ENCODE assay signal across 20 cellular contexts in the genomic region with DNA sequence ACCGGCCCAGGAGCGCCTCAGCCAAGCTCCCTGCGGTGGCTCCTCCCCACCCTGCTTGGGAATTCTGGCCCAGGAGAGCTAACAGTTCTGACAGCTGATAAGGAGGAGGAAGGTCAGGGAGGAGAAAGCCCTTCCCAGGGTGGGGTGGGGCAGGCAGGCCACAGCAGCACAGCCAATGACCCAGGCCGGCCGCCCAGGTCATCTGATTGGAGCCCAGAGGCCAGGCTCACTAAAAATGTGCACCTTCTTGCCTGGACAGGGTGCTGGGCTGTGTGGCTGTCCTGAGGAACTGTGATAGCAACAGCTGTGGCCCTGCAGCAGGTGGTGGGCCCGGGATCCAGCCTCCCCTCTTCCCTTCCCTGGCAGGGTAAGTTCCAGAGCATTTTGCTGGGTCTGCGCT. TPM values are rescaled to one million over a fixed set of nuclear protein-coding genes. Genes with fewer than 3 reads are reported as not detected.
DNase-seq lines count a peak whose midpoint lies in the region; ATAC-seq, FAIRE-seq and TF ChIP-seq lines count a peak whose summit lies in the region.
"Had no signal": no experiment of that assay in that cellular context is flagged by ENCODE, and none has a peak within 500 bp of the region (broad histone marks: within the 10 kb centered on the region; RNA-seq: fewer than 3 reads in every experiment).

No MANE protein-coding gene starts in this region.

- peak; percentile 76 for ATAC-seq in left lung
- ATAC-seq in natural killer cell treated with Interleukin-12 subunit alpha and Interleukin-12 subunit beta and Interleukin-15 and Interleukin-18, amount 100 ng/mL, for 72 hours, result no peak
- ATAC-seq in activated T-cell treated with anti-CD3 and anti-CD28 coated beads, Interleukin-2, amount 50 U/mL, for 72 hours (replicated peaks in 1 of 2), result no peak

- no peaks in the 10 kb centered on the region for H3K9me3 Mint-ChIP-seq in natural killer cell treated with Interleukin-12 subunit alpha and Interleukin-12 subunit beta and Interleukin-15 and Interleukin-18, amount 100 ng/mL, for 72 hours
- H3K9me3 Mint-ChIP-seq in activated T-cell treated with anti-CD3 and anti-CD28 coated beads, Interleukin-2, amount 50 U/mL, for 72 hours, result no peaks in the 10 kb centered on the region
- H3K9me3 Mint-ChIP-seq: activated B cell treated with CpG ODN at 0.5 μM for 24 hours; activated naive CD8-positive, alpha-beta T cell treated with anti-CD3 and anti-CD28 coated beads, Interleukin-2, amount 10 ng/mL, durations not matched to agents 7 days and 5 days; activated T-helper 1 cell treated with anti-CD3 and anti-CD28 coated beads, Interleukin-12 subunit alpha, Interleukin-12 subunit beta, Interleukin-2, Interleukin-4 antibody, amounts not matched to agents 30 ng/mL and 10 ng/mL and 1 ng/mL, durations not matched to agents 14 hours and 24 hours and 36 hours; nephron; T-helper 1 cell treated with Interleukin-12 subunit alpha and Interleukin-12 subunit beta and Interleukin-4 antibody, amounts not matched to agents 30 μg/mL and 1 μg/mL, for 36 hours had no signal

- TF ChIP-seq CTCF in left lung (IDR thresholded peaks at IDR 0.05), result no peak

- peak overlapping the region; percentile 92 to 93 for H3K27ac ChIP-seq in esophagus (ENCODE audit: low read depth in 2 of 2, low read length in 1 of 2)
- no peak overlapping the region for H3K27ac ChIP-seq in left lung
- H3K27ac ChIP-seq in small intestine (ENCODE audit: low read depth in 1 of 2, low read length in 1 of 2), result no peak overlapping the region

- FAIRE-seq in small intestine (lab: Jason Lieb, UNC), result no peak

- peaks cover 0 to 2% of the 10 kb centered on the region in 2 donors for H3K27me3 Mint-ChIP-seq in natural killer cell treated with Interleukin-12 subunit alpha and Interleukin-12 subunit beta and Interleukin-15 and Interleukin-18, amount 100 ng/mL, for 72 hours
- H3K27me3 Mint-ChIP-seq in activated T-cell treated with anti-CD3 and anti-CD28 coated beads, Interleukin-2, amount 50 U/mL, for 72 hours (ENCODE audit: low read depth), result no peaks in the 10 kb centered on the region
- H3K27me3 Mint-ChIP-seq: activated B cell treated with CpG ODN at 0.5 μM for 24 hours; activated naive CD8-positive, alpha-beta T cell treated with anti-CD3 and anti-CD28 coated beads, Interleukin-2, amount 10 ng/mL, durations not matched to agents 7 days and 5 days had no signal

- no peak overlapping the region for H3K27ac Mint-ChIP-seq in natural killer cell treated with Interleukin-12 subunit alpha and Interleukin-12 subunit beta and Interleukin-15 and Interleukin-18, amount 100 ng/mL, for 72 hours
- no peak overlapping the region for H3K27ac Mint-ChIP-seq in activated T-cell treated with anti-CD3 and anti-CD28 coated beads, Interleukin-2, amount 50 U/mL, for 72 hours
- H3K27ac Mint-ChIP-seq: activated B cell treated with CpG ODN at 0.5 μM for 24 hours; activated naive CD8-positive, alpha-beta T cell treated with anti-CD3 and anti-CD28 coated beads, Interleukin-2, amount 10 ng/mL, durations not matched to agents 7 days and 5 days; activated T-helper 1 cell treated with anti-CD3 and anti-CD28 coated beads, Interleukin-12 subunit alpha, Interleukin-12 subunit beta, Interleukin-2, Interleukin-4 antibody, amounts not matched to agents 30 ng/mL and 10 ng/mL and 1 ng/mL, durations not matched to agents 14 hours and 24 hours and 36 hours; nephron; T-helper 1 cell treated with Interleukin-12 subunit alpha and Interleukin-12 subunit beta and Interleukin-4 antibody, amounts not matched to agents 30 μg/mL and 1 μg/mL, for 36 hours had no signal

- H3K4me1 ChIP-seq in esophagus (ENCODE audit: control insufficient read depth in 2 of 2, insufficient read depth in 2 of 2, low read length in 1 of 2), result peaks cover 14 to 31% of the 10 kb centered on the region in 2 donors
- peaks cover 14 to 29% of the 10 kb centered on the region in 2 donors for H3K4me1 ChIP-seq in left lung
- peaks cover 3 to 4% of the 10 kb centered on the region in 2 donors for H3K4me1 ChIP-seq in small intestine (ENCODE audit: control insufficient read depth in 2 of 2, insufficient read depth in 1 of 2, low read depth in 1 of 2, low read length in 1 of 2)

- H3K27me3 ChIP-seq in esophagus (ENCODE audit: control insufficient read depth in 1 of 2, insufficient read depth in 2 of 2, low read length in 2 of 2), result no peaks in the 10 kb centered on the region
- no peaks in the 10 kb centered on the region for H3K27me3 ChIP-seq in left lung
- no peaks in the 10 kb centered on the region for H3K27me3 ChIP-seq in small intestine (ENCODE audit: control insufficient read depth in 2 of 2, insufficient read depth in 2 of 2, low read length in 2 of 2)

- H3K4me3 Mint-ChIP-seq in natural killer cell treated with Interleukin-12 subunit alpha and Interleukin-12 subunit beta and Interleukin-15 and Interleukin-18, amount 100 ng/mL, for 72 hours, result no peak overlapping the region
- no peak overlapping the region for H3K4me3 Mint-ChIP-seq in activated T-cell treated with anti-CD3 and anti-CD28 coated beads, Interleukin-2, amount 50 U/mL, for 72 hours
- H3K4me3 Mint-ChIP-seq: activated B cell treated with CpG ODN at 0.5 μM for 24 hours; activated naive CD8-positive, alpha-beta T cell treated with anti-CD3 and anti-CD28 coated beads, Interleukin-2, amount 10 ng/mL, durations not matched to agents 7 days and 5 days; activated T-helper 1 cell treated with anti-CD3 and anti-CD28 coated beads, Interleukin-12 subunit alpha, Interleukin-12 subunit beta, Interleukin-2, Interleukin-4 antibody, amounts not matched to agents 30 ng/mL and 10 ng/mL and 1 ng/mL, durations not matched to agents 14 hours and 24 hours and 36 hours; nephron; T-helper 1 cell treated with Interleukin-12 subunit alpha and Interleukin-12 subunit beta and Interleukin-4 antibody, amounts not matched to agents 30 μg/mL and 1 μg/mL, for 36 hours had no signal

- no peaks in the 10 kb centered on the region for H3K9me3 ChIP-seq in esophagus (ENCODE audit: control insufficient read depth in 2 of 2, insufficient read depth in 1 of 2, low read depth in 1 of 2, low read length in 1 of 2)
- no peaks in the 10 kb centered on the region for H3K9me3 ChIP-seq in left lung
- no peaks in the 10 kb centered on the region for H3K9me3 ChIP-seq in small intestine (ENCODE audit: control insufficient read depth, low read depth)

- H3K4me3 ChIP-seq in esophagus (ENCODE audit: low read depth in 1 of 2, low read length in 2 of 2) (no peak overlapping the region), left lung (no peak overlapping the region), small intestine (ENCODE audit: low read depth in 1 of 2, low read length in 2 of 2) (no peak overlapping the region)

- H3K4me1 Mint-ChIP-seq in natural killer cell treated with Interleukin-12 subunit alpha and Interleukin-12 subunit beta and Interleukin-15 and Interleukin-18, amount 100 ng/mL, for 72 hours (ENCODE audit: low read depth in 2 of 2), result no peaks in the 10 kb centered on the region
- no peaks in the 10 kb centered on the region for H3K4me1 Mint-ChIP-seq in activated T-cell treated with anti-CD3 and anti-CD28 coated beads, Interleukin-2, amount 50 U/mL, for 72 hours (ENCODE audit: low read depth)
- H3K4me1 Mint-ChIP-seq: activated naive CD8-positive, alpha-beta T cell treated with anti-CD3 and anti-CD28 coated beads, Interleukin-2, amount 10 ng/mL, durations not matched to agents 7 days and 5 days had no signal

- intact Hi-C loops in left lung (cut with DNase I), result no loop called here

- no peaks in the 10 kb centered on the region for H3K36me3 ChIP-seq in esophagus (ENCODE audit: control insufficient read depth in 2 of 2, insufficient read depth in 2 of 2, low read length in 1 of 2)
- no peaks in the 10 kb centered on the region for H3K36me3 ChIP-seq in left lung
- no peaks in the 10 kb centered on the region for H3K36me3 ChIP-seq in small intestine (ENCODE audit: control insufficient read depth in 2 of 2, insufficient read depth in 2 of 2, low read length in 2 of 2)

- 48 to 71% methylated on average over 7 of the region's 7 CpGs for whole genome bisulfite sequencing in esophagus, 2 donors
- WGBS in small intestine, 3 donors, result 27 to 59% (median 34%) methylated on average over 6 to 7 of the region's 7 CpGs

- no peaks in the 10 kb centered on the region for H3K36me3 Mint-ChIP-seq in natural killer cell treated with Interleukin-12 subunit alpha and Interleukin-12 subunit beta and Interleukin-15 and Interleukin-18, amount 100 ng/mL, for 72 hours
- H3K36me3 Mint-ChIP-seq in activated T-cell treated with anti-CD3 and anti-CD28 coated beads, Interleukin-2, amount 50 U/mL, for 72 hours (ENCODE audit: insufficient read depth in 2 of 2), result no peaks in the 10 kb centered on the region
- H3K36me3 Mint-ChIP-seq: activated naive CD8-positive, alpha-beta T cell treated with anti-CD3 and anti-CD28 coated beads, Interleukin-2, amount 10 ng/mL, durations not matched to agents 7 days and 5 days had no signal

- DNase-seq in HuH-7 (ENCODE audit: low spot score) (peak; percentile 73), left lung (peak; percentile 64 to 79), small intestine (peak; percentile 83), AG08395 (ENCODE audit: low spot score) (no peak), mucosa of gallbladder (ENCODE audit: low spot score) (no peak)
- no peak for DNase-seq in natural killer cell treated with Interleukin-12 subunit alpha and Interleukin-12 subunit beta and Interleukin-15 and Interleukin-18, amount 100 ng/mL, for 72 hours (ENCODE audit: low spot score)
- no peak for DNase-seq in activated T-cell treated with anti-CD3 and anti-CD28 coated beads, Interleukin-2, amount 50 U/mL, for 72 hours
- DNase-seq: activated B cell treated with CpG ODN at 0.5 μM for 24 hours; activated naive CD8-positive, alpha-beta T cell treated with anti-CD3 and anti-CD28 coated beads, Interleukin-2, amount 10 ng/mL, durations not matched to agents 7 days and 5 days; caudate nucleus; COR-L47; effector CD4-positive, alpha-beta T cell; NCI-H187; NCI-H446; SHP77 treated with DMSO at 0.1 percent for 48 hours had no signal

RNA-seq across cellular contexts. Expression of a gene that starts 17.2 kb away (rescaled TPM):
- polyA plus RNA-seq in esophagus (10 to 100 TPM; 18.0 to 19.2 TPM), small intestine (1 to 10 TPM in 2 of 3 donors, under 1 TPM in 1; 0.45 to 8.2 (median 4.3) TPM)
- total RNA-seq in left lung (10 to 100 TPM; 29.6 to 46.1 TPM), mucosa of gallbladder (50.9 TPM)
- total RNA-seq in natural killer cell treated with Interleukin-12 subunit alpha and Interleukin-12 subunit beta and Interleukin-15 and Interleukin-18, amount 100 ng/mL, for 72 hours, result 10 to 100 TPM in 1 of 2 donors, 1 to 10 TPM in 1; 6.4 to 15.5 TPM
- total RNA-seq in activated T-cell treated with anti-CD3 and anti-CD28 coated beads, Interleukin-2, amount 50 U/mL, for 72 hours, result 10 to 100 TPM; 15.2 to 39.0 TPM

RNA-seq across cellular contexts. Expression of a gene that starts 23.2 kb away (rescaled TPM):
- polyA plus RNA-seq in esophagus (10 to 100 TPM; 12.4 to 14.4 TPM), small intestine (10 to 100 TPM in 1 of 3 donors, 1 to 10 TPM in 2; 1.1 to 12.7 (median 6.6) TPM)
- total RNA-seq in left lung (10 to 100 TPM in 1 of 2 donors, 1 to 10 TPM in 1; 8.8 to 10.2 TPM), mucosa of gallbladder (11.3 TPM)
- total RNA-seq in natural killer cell treated with Interleukin-12 subunit alpha and Interleukin-12 subunit beta and Interleukin-15 and Interleukin-18, amount 100 ng/mL, for 72 hours, result under 1 TPM; 0.24 to 0.25 TPM
- total RNA-seq in activated T-cell treated with anti-CD3 and anti-CD28 coated beads, Interleukin-2, amount 50 U/mL, for 72 hours, result under 1 TPM; 0.34 to 0.60 TPM
- total RNA-seq: M059J had no signal

Comparison
In these comparisons a context has a peak if more than half of its experiments do, and no peak if none do; other contexts are left out.
1. DNase-seq: peak in HuH-7 (single experiment), left lung (2 of 2) and small intestine (single experiment); none in natural killer cell treated with Interleukin-12 subunit alpha and Interleukin-12 subunit beta and Interleukin-15 and Interleukin-18, amount 100 ng/mL, for 72 hours (single experiment), AG08395 (single experiment), activated T-cell treated with anti-CD3 and anti-CD28 coated beads, Interleukin-2, amount 50 U/mL, for 72 hours (0 of 2) and mucosa of gallbladder (single experiment).
2. H3K27ac ChIP-seq: peak in esophagus (2 of 2); none in left lung (0 of 2) and small intestine (0 of 2).